In genomic region chr5:173616577-173617118, GRCh38 we compare ENCODE assay signal across 8 cellular contexts. TPM values are rescaled to one million over a fixed set of nuclear protein-coding genes. Genes with fewer than 3 reads are reported as not detected.
DNase-seq lines count a peak whose midpoint lies in the region; ATAC-seq, FAIRE-seq and TF ChIP-seq lines count a peak whose summit lies in the region.

BOD1 (minus strand) TSS chr5:173616650; CDS start chr5:173616436, 214 bp downstream.

- 0 out of 2 replicates have a peak, but pooled peaks have one; percentile 20 for TF ChIP-seq POLR2A in H54 (IDR thresholded peaks at IDR 0.05; ENCODE audit: low read depth, low read length)

- H3K27ac ChIP-seq in RWPE1, result peak within 1 kb of the TSS; percentile 81

- peaks cover 12% of the 10 kb centered on the region for H3K4me1 Mint-ChIP-seq in activated T-helper 17 cell treated with anti-CD3 and anti-CD28 coated beads, Interleukin-2, amount 50 U/mL, for 72 hours
- peaks cover 23 to 49% (median 36%) of the 10 kb centered on the region in 3 donors for H3K4me1 Mint-ChIP-seq in naive B cell
- peaks cover 32% of the 10 kb centered on the region for H3K4me1 Mint-ChIP-seq in stimulated activated effector memory CD8-positive, alpha-beta T cell treated with anti-CD3 and anti-CD28 coated beads, Interleukin-12 subunit alpha, Interleukin-12 subunit beta, amount 100 ng/mL, for 72 hours

- peak within 1 kb of the TSS; percentile 97 for H3K27ac Mint-ChIP-seq in activated T-helper 17 cell treated with anti-CD3 and anti-CD28 coated beads, Interleukin-2, amount 50 U/mL, for 72 hours
- peak within 1 kb of the TSS; percentile 86 to 99 (median 96) for H3K27ac Mint-ChIP-seq in naive B cell
- H3K27ac Mint-ChIP-seq in stimulated activated effector memory CD8-positive, alpha-beta T cell treated with anti-CD3 and anti-CD28 coated beads, Interleukin-12 subunit alpha, Interleukin-12 subunit beta, amount 100 ng/mL, for 72 hours, result peak within 1 kb of the TSS; percentile 85

- POLR2A ChIA-PET in RWPE1 (lab: Yijun Ruan, JAX; ENCODE audit: low non-redundant PET), result no interaction called here

- CTCF ChIA-PET in RWPE1 (lab: Yijun Ruan, JAX), result interaction anchor here (0.5 to 6.9 kb wide), 15 partner anchors 9 to 701 kb away, joined by 3 to 50 read pairs (median 4); no protein-coding TSS in a partner anchor

- H3K27me3 Mint-ChIP-seq in activated T-helper 17 cell treated with anti-CD3 and anti-CD28 coated beads, Interleukin-2, amount 50 U/mL, for 72 hours, result no peaks in the 10 kb centered on the region
- no peaks in the 10 kb centered on the region for H3K27me3 Mint-ChIP-seq in naive B cell

- no peaks in the 10 kb centered on the region for H3K9me3 Mint-ChIP-seq in activated T-helper 17 cell treated with anti-CD3 and anti-CD28 coated beads, Interleukin-2, amount 50 U/mL, for 72 hours
- no peaks in the 10 kb centered on the region for H3K9me3 Mint-ChIP-seq in naive B cell
- H3K9me3 Mint-ChIP-seq in stimulated activated effector memory CD8-positive, alpha-beta T cell treated with anti-CD3 and anti-CD28 coated beads, Interleukin-12 subunit alpha, Interleukin-12 subunit beta, amount 100 ng/mL, for 72 hours, result no peaks in the 10 kb centered on the region

- no peak for TF ChIP-seq CTCF in RWPE1 (conservative IDR thresholded peaks at IDR 0.05; ENCODE audit: low read depth)

- H3K36me3 Mint-ChIP-seq in activated T-helper 17 cell treated with anti-CD3 and anti-CD28 coated beads, Interleukin-2, amount 50 U/mL, for 72 hours (ENCODE audit: low read depth), result peaks cover 37% of the 10 kb centered on the region
- peaks cover 0 to 8% of the 10 kb centered on the region in 2 donors for H3K36me3 Mint-ChIP-seq in naive B cell
- peaks cover 19% of the 10 kb centered on the region for H3K36me3 Mint-ChIP-seq in stimulated activated effector memory CD8-positive, alpha-beta T cell treated with anti-CD3 and anti-CD28 coated beads, Interleukin-12 subunit alpha, Interleukin-12 subunit beta, amount 100 ng/mL, for 72 hours

- ATAC-seq in activated T-helper 17 cell treated with anti-CD3 and anti-CD28 coated beads, Interleukin-2, amount 50 U/mL, for 72 hours (replicated peaks), result peak; percentile 96
- peak; percentile 89 for ATAC-seq in naive B cell (ENCODE audit: low read depth in 2 of 2)
- peak; percentile 97 for ATAC-seq in stimulated activated effector memory CD8-positive, alpha-beta T cell treated with anti-CD3 and anti-CD28 coated beads, Interleukin-12 subunit alpha, Interleukin-12 subunit beta, amount 100 ng/mL, for 72 hours

- peak; percentile 99 for DNase-seq in Daoy (ENCODE audit: low read depth)
- DNase-seq in H54 (ENCODE audit: insufficient read length, low spot score), result peak; percentile 90
- peak; percentile 99 for DNase-seq in LoVo (ENCODE audit: low spot score)
- DNase-seq in RWPE1 (ENCODE audit: low spot score), result peak; percentile 97
- DNase-seq in fibroblast of gingiva (ENCODE audit: low read depth), result peak; percentile 97
- DNase-seq in naive B cell, result peak; percentile 96
- DNase-seq in stimulated activated effector memory CD8-positive, alpha-beta T cell treated with anti-CD3 and anti-CD28 coated beads, Interleukin-12 subunit alpha, Interleukin-12 subunit beta, amount 100 ng/mL, for 72 hours (ENCODE audit: low spot score in 2 of 2), result peak; percentile 83 to 96

- peak within 1 kb of the TSS; percentile 88 for H3K4me3 Mint-ChIP-seq in activated T-helper 17 cell treated with anti-CD3 and anti-CD28 coated beads, Interleukin-2, amount 50 U/mL, for 72 hours
- H3K4me3 Mint-ChIP-seq in naive B cell, result peak within 1 kb of the TSS; percentile 83 to 97 (median 94)
- H3K4me3 Mint-ChIP-seq in stimulated activated effector memory CD8-positive, alpha-beta T cell treated with anti-CD3 and anti-CD28 coated beads, Interleukin-12 subunit alpha, Interleukin-12 subunit beta, amount 100 ng/mL, for 72 hours, result peak within 1 kb of the TSS; percentile 76

- FAIRE-seq in H54 (lab: Jason Lieb, UNC), result peak; percentile 20

RNA-seq across cellular contexts. Expression of gene BOD1, which starts in this region (rescaled TPM):
- total RNA-seq in Daoy (2014; rRNA removed; shearing (Covaris generic)), result 87.7 and 93.3 TPM in 2 replicates
- 10 to 100 TPM; 23.1 to 24.9 TPM for total RNA-seq in activated T-helper 17 cell treated with anti-CD3 and anti-CD28 coated beads, Interleukin-2, amount 50 U/mL, for 72 hours
- polyA plus RNA-seq in naive B cell (ENCODE audit: low read depth in 6 of 6), result 10 to 100 TPM; 12.3 to 34.2 (median 20.3) TPM

Comparison
In these comparisons a context has a peak if more than half of its experiments do, and no peak if none do; other contexts are left out.
1. Peak in every context shown above with its lines: DNase-seq, ATAC-seq and H3K27ac ChIP-seq.